7 cellular contexts compared by ENCODE assay signal in genomic region chr10:18085855-18086254, GRCh38. TPM values are rescaled to one million over a fixed set of nuclear protein-coding genes. Genes with fewer than 3 reads are reported as not detected.
"Had no signal": no experiment of that assay in that cellular context is flagged by ENCODE, and none has a peak within 500 bp of the region (broad histone marks: within the 10 kb centered on the region; RNA-seq: fewer than 3 reads in every experiment).

No MANE protein-coding gene starts in this region.

- H2AFZ ChIP-seq: GM23338 had no signal

- H3K9me3 ChIP-seq: HAP-1 had no signal

- H3K4me3 ChIP-seq: GM23338, HAP-1, K562 had no signal

- DNase-seq: H7, IMR-90, KG1 had no signal

- H3K36me3 ChIP-seq: HAP-1 had no signal

- H3K4me2 ChIP-seq: GM23338 had no signal

- H3K4me1 ChIP-seq: HAP-1 had no signal

RNA-seq across cellular contexts. Expression of gene CACNB2, which starts 54.4 kb away (rescaled TPM):
- total RNA-seq: HT-29, K562 had no signal
